28 cellular contexts compared by ENCODE assay signal in genomic region chr11:57230316-57230715, GRCh38. TPM values are rescaled to one million over a fixed set of nuclear protein-coding genes. Genes with fewer than 3 reads are reported as not detected.
"Had no signal": no experiment of that assay in that cellular context is flagged by ENCODE, and none has a peak within 500 bp of the region (broad histone marks: within the 10 kb centered on the region; RNA-seq: fewer than 3 reads in every experiment).

No MANE protein-coding gene starts in this region.

- H3K4me3 Mint-ChIP-seq: activated CD4-positive, alpha-beta memory T cell treated with anti-CD3 and anti-CD28 coated beads for 36 hours; activated CD4-positive, alpha-beta T cell treated with anti-CD3 and anti-CD28 coated beads, Interleukin-2, amount 10 ng/mL, durations not matched to agents 24 days and 14 days; activated naive CD4-positive, alpha-beta T cell treated with anti-CD3 and anti-CD28 coated beads, Interleukin-2, amount 50 U/mL, for 24 hours; activated naive CD8-positive, alpha-beta T cell treated with anti-CD3 and anti-CD28 coated beads, Interleukin-2, amount 50 U/mL, for 24 hours; naive thymus-derived CD4-positive, alpha-beta T cell; neural crest cell had no signal

- H3K4me1 Mint-ChIP-seq: activated CD4-positive, alpha-beta T cell treated with anti-CD3 and anti-CD28 coated beads, Interleukin-2, amount 10 ng/mL, durations not matched to agents 24 days and 14 days; activated naive CD4-positive, alpha-beta T cell treated with anti-CD3 and anti-CD28 coated beads, Interleukin-2, amount 50 U/mL, for 24 hours; activated naive CD8-positive, alpha-beta T cell treated with anti-CD3 and anti-CD28 coated beads, Interleukin-2, amount 50 U/mL, for 24 hours had no signal

- H3K36me3 ChIP-seq: esophagus squamous epithelium, lower lobe of right lung, transverse colon had no signal

- H3K27ac Mint-ChIP-seq: activated CD4-positive, alpha-beta memory T cell treated with anti-CD3 and anti-CD28 coated beads for 36 hours; activated CD4-positive, alpha-beta T cell treated with anti-CD3 and anti-CD28 coated beads, Interleukin-2, amount 10 ng/mL, durations not matched to agents 24 days and 14 days; activated naive CD4-positive, alpha-beta T cell treated with anti-CD3 and anti-CD28 coated beads, Interleukin-2, amount 50 U/mL, for 24 hours; activated naive CD8-positive, alpha-beta T cell treated with anti-CD3 and anti-CD28 coated beads, Interleukin-2, amount 50 U/mL, for 24 hours; naive thymus-derived CD4-positive, alpha-beta T cell had no signal

- H3K27ac ChIP-seq: epithelial cell of prostate, esophagus squamous epithelium, lower lobe of right lung, testis, transverse colon had no signal

- H3K4me1 ChIP-seq: esophagus squamous epithelium, lower lobe of right lung, testis, transverse colon had no signal

- H3K4me3 ChIP-seq: esophagus squamous epithelium, lower lobe of right lung, testis, transverse colon had no signal

- H3K9me3 Mint-ChIP-seq: activated CD4-positive, alpha-beta memory T cell treated with anti-CD3 and anti-CD28 coated beads for 36 hours; activated CD4-positive, alpha-beta T cell treated with anti-CD3 and anti-CD28 coated beads, Interleukin-2, amount 10 ng/mL, durations not matched to agents 24 days and 14 days; activated naive CD4-positive, alpha-beta T cell treated with anti-CD3 and anti-CD28 coated beads, Interleukin-2, amount 50 U/mL, for 24 hours; activated naive CD8-positive, alpha-beta T cell treated with anti-CD3 and anti-CD28 coated beads, Interleukin-2, amount 50 U/mL, for 24 hours; neural crest cell had no signal

- DNase-seq: activated CD4-positive, alpha-beta memory T cell treated with anti-CD3 and anti-CD28 coated beads for 36 hours; activated CD4-positive, alpha-beta T cell treated with anti-CD3 and anti-CD28 coated beads, Interleukin-2, amount 10 ng/mL, durations not matched to agents 24 days and 14 days; activated CD4-positive, CD25-positive, alpha-beta regulatory T cell treated with anti-CD3 and anti-CD28 coated beads, Interleukin-2, amount 50 U/mL, for 72 hours; activated CD8-positive, alpha-beta memory T cell treated with anti-CD3 and anti-CD28 coated beads, Interleukin-2, amount 50 U/mL, for 4 hours; activated gamma-delta T cell; activated naive CD8-positive, alpha-beta T cell treated with anti-CD3 and anti-CD28 coated beads, Interleukin-2, amount 50 U/mL, for 24 hours; activated T-cell treated with anti-CD3 and anti-CD28 coated beads, Interleukin-2, amount 50 U/mL, for 1 hour; dermis blood vessel endothelial cell; effector CD8-positive, alpha-beta T cell; esophagus squamous epithelium; glutamatergic neuron; kidney; lower lobe of right lung; mesenchymal stem cell; naive thymus-derived CD4-positive, alpha-beta T cell; stimulated activated CD4-positive, alpha-beta T cell treated with anti-CD3 and anti-CD28 coated beads, Interleukin-12 subunit alpha, Interleukin-12 subunit beta, amount 100 ng/mL, for 4 hours; stimulated activated CD4-positive, alpha-beta T cell treated with anti-CD3 and anti-CD28 coated beads, Interleukin-4, amount 100 ng/mL, for 1 hour; stimulated activated naive CD8-positive, alpha-beta T cell treated with anti-CD3 and anti-CD28 coated beads, Interleukin-15, Interleukin-2, amounts not matched to agents 100 U/mL and 50 U/mL, for 24 hours; T-helper 2 cell; testis; transverse colon had no signal

- H3K36me3 Mint-ChIP-seq: activated CD4-positive, alpha-beta memory T cell treated with anti-CD3 and anti-CD28 coated beads for 36 hours; activated naive CD4-positive, alpha-beta T cell treated with anti-CD3 and anti-CD28 coated beads, Interleukin-2, amount 50 U/mL, for 24 hours; naive thymus-derived CD4-positive, alpha-beta T cell had no signal

- H3K27me3 ChIP-seq: testis had no signal

- ATAC-seq: activated naive CD8-positive, alpha-beta T cell treated with anti-CD3 and anti-CD28 coated beads, Interleukin-2, amount 50 U/mL, for 24 hours; lower lobe of right lung; naive thymus-derived CD4-positive, alpha-beta T cell; stimulated activated naive CD8-positive, alpha-beta T cell treated with anti-CD3 and anti-CD28 coated beads, Interleukin-15, Interleukin-2, amounts not matched to agents 100 U/mL and 50 U/mL, for 24 hours had no signal

- H3K9me3 ChIP-seq: esophagus squamous epithelium, lower lobe of right lung, testis, transverse colon had no signal

RNA-seq across cellular contexts. Expression of gene APLNR, which starts 6.7 kb away (rescaled TPM):
- total RNA-seq: activated CD4-positive, alpha-beta memory T cell treated with anti-CD3 and anti-CD28 coated beads for 36 hours; activated CD4-positive, alpha-beta T cell treated with anti-CD3 and anti-CD28 coated beads, Interleukin-2, amount 10 ng/mL, durations not matched to agents 24 days and 14 days; activated CD8-positive, alpha-beta memory T cell treated with anti-CD3 and anti-CD28 coated beads for 36 hours; bronchial epithelial cell; naive thymus-derived CD4-positive, alpha-beta T cell; pulmonary artery endothelial cell had no signal

RNA-seq across cellular contexts. Expression of gene LRRC55, which starts 48.6 kb away (rescaled TPM):
- total RNA-seq: activated CD4-positive, alpha-beta memory T cell treated with anti-CD3 and anti-CD28 coated beads for 36 hours; activated CD4-positive, alpha-beta T cell treated with anti-CD3 and anti-CD28 coated beads, Interleukin-2, amount 10 ng/mL, durations not matched to agents 24 days and 14 days; activated CD8-positive, alpha-beta memory T cell treated with anti-CD3 and anti-CD28 coated beads for 36 hours; bronchial epithelial cell; kidney; naive thymus-derived CD4-positive, alpha-beta T cell; omental fat pad; pulmonary artery endothelial cell had no signal
